In the genomic region with DNA sequence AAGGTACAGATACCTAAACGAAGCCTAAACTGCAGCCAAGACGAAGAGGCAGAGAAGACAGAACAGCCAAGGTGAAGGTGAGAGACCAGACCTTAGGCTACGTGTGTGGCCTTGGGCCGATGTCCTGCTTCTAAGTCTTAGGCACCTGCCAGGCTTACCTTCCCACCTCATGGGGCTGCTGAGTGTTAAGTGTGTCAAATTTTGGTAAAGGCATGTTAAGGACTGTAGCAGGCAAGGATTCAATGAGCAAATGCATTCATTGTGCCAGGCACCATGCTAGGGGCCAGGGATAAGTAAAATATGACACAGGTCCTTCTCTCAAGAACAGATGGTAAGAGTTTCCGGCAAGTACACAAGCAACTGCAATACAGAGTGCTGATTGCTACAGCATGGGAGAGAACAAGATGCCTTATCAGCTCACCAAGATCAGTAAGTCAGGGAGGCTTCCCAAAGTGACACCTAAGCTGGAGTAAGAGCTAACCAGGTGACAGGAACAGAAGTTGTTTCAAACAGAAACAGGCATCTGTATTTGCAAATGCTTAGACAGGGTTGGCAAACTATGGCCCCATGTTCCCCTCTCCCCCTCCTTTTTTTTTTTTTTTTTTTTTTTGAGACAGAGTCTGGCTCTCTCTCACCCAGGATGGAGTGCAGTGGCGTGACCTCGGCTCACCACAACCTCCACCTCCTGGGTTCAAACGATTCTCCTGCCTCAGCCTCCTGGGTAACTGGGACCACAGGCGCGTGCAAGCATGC, we compare ENCODE assay signal across 13 cellular contexts.
"Had no signal": no experiment of that assay in that cellular context is flagged by ENCODE, and none has a peak within 500 bp of the region (broad histone marks: within the 10 kb centered on the region; RNA-seq: fewer than 3 reads in every experiment).

No MANE protein-coding gene starts in this region.

- H3K36me3 ChIP-seq: ovary, sigmoid colon had no signal

- H3K9me3 ChIP-seq: ovary, sigmoid colon, stomach had no signal

- ATAC-seq: activated CD4-positive, CD25-positive, alpha-beta regulatory T cell treated with anti-CD3 and anti-CD28 coated beads, Interleukin-2, amount 50 U/mL, for 24 hours; stimulated activated effector memory CD8-positive, alpha-beta T cell treated with anti-CD3 and anti-CD28 coated beads, Interleukin-12 subunit alpha, Interleukin-12 subunit beta, amount 100 ng/mL, for 72 hours had no signal

- H3K4me3 ChIP-seq: dorsolateral prefrontal cortex, ovary, sigmoid colon, stomach had no signal

- H3K27me3 ChIP-seq: dorsolateral prefrontal cortex, ovary, sigmoid colon, stomach had no signal

- FAIRE-seq: colon had no signal

- H3K27ac ChIP-seq: dorsolateral prefrontal cortex, ovary, sigmoid colon, stomach had no signal

- H3K4me1 ChIP-seq: sigmoid colon, stomach had no signal

- DNase-seq: activated CD4-positive, alpha-beta T cell treated with anti-CD3 and anti-CD28 coated beads, Interleukin-2, amount 50 U/mL, for 4 hours; activated naive CD4-positive, alpha-beta T cell; activated naive CD8-positive, alpha-beta T cell treated with anti-CD3 and anti-CD28 coated beads for 36 hours; caudate nucleus; dorsolateral prefrontal cortex; ovary; sigmoid colon; stimulated activated CD4-positive, alpha-beta T cell treated with anti-CD3 and anti-CD28 coated beads, Interleukin-4, amount 100 ng/mL, for 24 hours; stomach; T1000 had no signal
